ENCODE assay signal across 9 cellular contexts in genomic region chr17:49995055-49995738, GRCh38. TPM values are rescaled to one million over a fixed set of nuclear protein-coding genes. Genes with fewer than 3 reads are reported as not detected.
DNase-seq lines count a peak whose midpoint lies in the region; ATAC-seq, FAIRE-seq and TF ChIP-seq lines count a peak whose summit lies in the region.
"Had no signal": no experiment of that assay in that cellular context is flagged by ENCODE, and none has a peak within 500 bp of the region (broad histone marks: within the 10 kb centered on the region; RNA-seq: fewer than 3 reads in every experiment).

Gene DLX3 (minus strand): TSS chr17:49995224. CDS start chr17:49994998, 226 bp downstream.

- no peaks in the 10 kb centered on the region for H3K36me3 ChIP-seq in CD4-positive, CD25-positive, alpha-beta regulatory T cell (ENCODE audit: control insufficient read depth, insufficient read depth, low read length)
- H3K36me3 ChIP-seq in colonic mucosa = no peaks in the 10 kb centered on the region
- no peaks in the 10 kb centered on the region for H3K36me3 ChIP-seq in HepG2 (replicated peaks in 1 of 2; ENCODE audit: control insufficient read depth in 1 of 2, insufficient read depth in 2 of 2, low read length in 2 of 2)
- H3K36me3 ChIP-seq in stomach smooth muscle (ENCODE audit: control insufficient read depth in 2 of 2, insufficient read depth in 2 of 2, low read length in 2 of 2) = no peaks in the 10 kb centered on the region

- no peak within 1 kb of the TSS for H3K27ac ChIP-seq in CD4-positive, CD25-positive, alpha-beta regulatory T cell (ENCODE audit: insufficient read depth, low read length, poor library complexity, severe bottlenecking)
- H3K27ac ChIP-seq in colonic mucosa = no peak within 1 kb of the TSS
- H3K27ac ChIP-seq in HepG2 (ENCODE audit: extremely low read length, insufficient read depth, low read length) = no peak within 1 kb of the TSS
- no peak within 1 kb of the TSS for H3K27ac ChIP-seq in stomach smooth muscle (ENCODE audit: low read length)
- H3K27ac ChIP-seq: HL-60 had no signal

- BruUV-seq in HepG2 (replicated peaks; lab: Mats Ljungman, UMichigan) = no TSS peak

- H3K4me1 ChIP-seq in CD4-positive, CD25-positive, alpha-beta regulatory T cell (ENCODE audit: control insufficient read depth, insufficient read depth, low read length, poor library complexity, severe bottlenecking) = peaks cover 34% of the 10 kb centered on the region
- H3K4me1 ChIP-seq in colonic mucosa = peaks cover 11% of the 10 kb centered on the region
- peaks cover 49% of the 10 kb centered on the region for H3K4me1 ChIP-seq in HepG2 (ENCODE audit: insufficient read depth, low read length)
- H3K4me1 ChIP-seq in stomach smooth muscle (ENCODE audit: control insufficient read depth, insufficient read depth, low read length) = peaks cover 42% of the 10 kb centered on the region

- in situ Hi-C loops in HepG2 (cut with HindIII; ENCODE audit: extremely low pct_ligation_motif_present, low pct_unique_long_range_greater_than_20kb) = loop anchor here (5.0 kb wide), 4 partner anchors 98 to 428 kb away; partner anchors contain the start of gene SLC35B1

- 0 out of 2 replicates have a peak, but pooled peaks have one; percentile 9 for TF ChIP-seq RAD21 in HepG2 (CRISPR knock-in tag; IDR thresholded peaks at IDR 0.05)

- CTCF ChIA-PET in HepG2 (lab: Yijun Ruan, JAX; ENCODE audit: low intra/inter-chr PET ratio, low total read pairs) = interaction anchor here (4.0 to 7.9 kb wide), 4 partner anchors 42 to 134 kb away, joined by 27 to 284 read pairs (median 52); no protein-coding TSS in a partner anchor

- POLR2A ChIA-PET in HepG2 (lab: Yijun Ruan, JAX) = interaction anchor here (0.5 kb wide), 1 partner anchor 133 kb away, joined by 3 read pairs; no protein-coding TSS in a partner anchor

- peaks cover 0 to 8% (median 0%) of the 10 kb centered on the region in 7 donors for H3K9me3 Mint-ChIP-seq in CD4-positive, CD25-positive, alpha-beta regulatory T cell

- no peak for TF ChIP-seq CTCF in colonic mucosa (IDR thresholded peaks at IDR 0.05)
- no peak for TF ChIP-seq CTCF in HepG2 (CRISPR knock-in tag; IDR thresholded peaks at IDR 0.05)

- H3K4me3 Mint-ChIP-seq in CD4-positive, CD25-positive, alpha-beta regulatory T cell = peak within 1 kb of the TSS; percentile 77 to 91 (median 88)

- H2AFZ ChIP-seq in HepG2 (ENCODE audit: low read length) = no peak within 1 kb of the TSS

- H3K9ac ChIP-seq in colonic mucosa (ENCODE audit: low read depth in 2 of 2, low read length in 2 of 2) = peak within 1 kb of the TSS in 1 of 2 donors; percentile 20
- H3K9ac ChIP-seq in HepG2 (ENCODE audit: insufficient read depth, low read depth, low read length) = no peak within 1 kb of the TSS
- peak within 1 kb of the TSS in 1 of 2 donors; percentile 36 for H3K9ac ChIP-seq in stomach smooth muscle (ENCODE audit: low read length in 2 of 2)

- H3K4me1 Mint-ChIP-seq in CD4-positive, CD25-positive, alpha-beta regulatory T cell = peaks cover 0 to 44% (median 16%) of the 10 kb centered on the region in 4 donors

- no peak for DNase-seq in CD4-positive, CD25-positive, alpha-beta regulatory T cell
- peak; percentile 34 for DNase-seq in HT1080 (ENCODE audit: low read depth)
- DNase-seq in RPMI8226 = peak; percentile 79
- DNase-seq in colonic mucosa = peak; percentile 75
- DNase-seq in HepG2 (ENCODE audit: low spot score) = no peak
- DNase-seq in central memory CD4-positive, alpha-beta T cell = no peak
- DNase-seq in SHP77 treated with DMSO at 0.1 percent for 48 hours (lab: John Stamatoyannopoulos, UW) = no peak

- H3K4me3 ChIP-seq in CD4-positive, CD25-positive, alpha-beta regulatory T cell (ENCODE audit: low read depth, low read length) = peak within 1 kb of the TSS; percentile 64
- H3K4me3 ChIP-seq in colonic mucosa = no peak within 1 kb of the TSS
- peak within 1 kb of the TSS in 1 of 3 experiments; percentile 73; a peak in 1 of 6 replicates for H3K4me3 ChIP-seq in HepG2 (replicated peaks in 1 of 3; ENCODE audit: insufficient read depth in 1 of 3, low read depth in 2 of 3, low read length in 3 of 3)
- peak within 1 kb of the TSS; percentile 6 to 69 for H3K4me3 ChIP-seq in stomach smooth muscle (ENCODE audit: low read length in 2 of 2)

- H3K79me2 ChIP-seq in HepG2 (ENCODE audit: insufficient read depth, low read length) = no peaks in the 10 kb centered on the region

- no peaks in the 10 kb centered on the region for H4K20me1 ChIP-seq in HepG2 (ENCODE audit: insufficient read depth, low read length)

- peaks cover 0 to 5% of the 10 kb centered on the region in 2 experiments for H3K9me3 ChIP-seq in CD4-positive, CD25-positive, alpha-beta regulatory T cell (ENCODE audit: control insufficient read depth in 2 of 2, low read length in 2 of 2)
- H3K9me3 ChIP-seq in colonic mucosa (no peaks in the 10 kb centered on the region), HepG2 (ENCODE audit: low read length) (no peaks in the 10 kb centered on the region), stomach smooth muscle (ENCODE audit: control insufficient read depth in 2 of 2, low read length in 2 of 2) (no peaks in the 10 kb centered on the region)

- FAIRE-seq in HepG2 (lab: Jason Lieb, UNC) = no peak

- H3K27me3 ChIP-seq in CD4-positive, CD25-positive, alpha-beta regulatory T cell (ENCODE audit: control insufficient read depth, insufficient read depth, low read length) = peaks cover 47% of the 10 kb centered on the region
- peaks cover 73% of the 10 kb centered on the region for H3K27me3 ChIP-seq in colonic mucosa
- H3K27me3 ChIP-seq in HepG2 (ENCODE audit: control insufficient read depth in 1 of 2, insufficient read depth in 2 of 2, low read length in 2 of 2) = peaks cover 22 to 82% of the 10 kb centered on the region in 2 experiments
- peaks cover 68 to 88% of the 10 kb centered on the region in 2 donors for H3K27me3 ChIP-seq in stomach smooth muscle (ENCODE audit: control insufficient read depth in 1 of 2, insufficient read depth in 2 of 2, low read length in 2 of 2)

- no peak for ATAC-seq in CD4-positive, CD25-positive, alpha-beta regulatory T cell (ENCODE audit: low read depth in 2 of 2)
- ATAC-seq in HepG2 = no peak

- WGBS in HepG2 (ENCODE audit: low lambda C conversion rate) = 17% methylated on average over 20 of the region's 29 CpGs

- TF ChIP-seq EP300 in HepG2 (IDR thresholded peaks at IDR 0.05; ENCODE audit: low read depth in 2 of 2, low read length in 2 of 2) = no peak
- TF ChIP-seq EP300 in HepG2 (CRISPR knock-in tag; IDR thresholded peaks at IDR 0.05; ENCODE audit: borderline replicate concordance) = no peak

- intact Hi-C loops in colonic mucosa (cut with DNase I) = loop anchor here (5.0 kb wide), 2 partner anchors 113 to 428 kb away; no protein-coding TSS in a partner anchor
- intact Hi-C loops in HepG2 (cut with micrococcal nuclease; ENCODE audit: unreplicated experiment) = loop anchor here (5.0 kb wide), 3 partner anchors 43 to 428 kb away; partner anchors contain the start of gene SLC35B1

- no peaks in the 10 kb centered on the region for H3K36me3 Mint-ChIP-seq in CD4-positive, CD25-positive, alpha-beta regulatory T cell

- H3K27ac Mint-ChIP-seq in CD4-positive, CD25-positive, alpha-beta regulatory T cell = peak within 1 kb of the TSS in 1 of 3 donors; percentile 69

- peaks cover 82% of the 10 kb centered on the region for H3K27me3 Mint-ChIP-seq in CD4-positive, CD25-positive, alpha-beta regulatory T cell

- TF ChIP-seq POLR2A in HepG2 (IDR thresholded peaks at IDR 0.05; ENCODE audit: insufficient read depth in 1 of 2, low read depth in 2 of 2, low read length in 2 of 2) = no peak

- H3K4me2 ChIP-seq in HepG2 (ENCODE audit: low read depth, low read length) = peak within 1 kb of the TSS; percentile 72; the same call in 1 of the 2 replicates

TF ChIP-seq in HepG2, 621 proteins besides CTCF, POLR2A, EP300 and RAD21 (continues in another document):
- TF ChIP-seq NFKB2 (CRISPR knock-in tag; IDR thresholded peaks at IDR 0.05; ENCODE audit: borderline replicate concordance) = no peak

RNA-seq across cellular contexts. Expression of gene DLX3, which starts in this region (rescaled TPM):
- total RNA-seq in CD4-positive, CD25-positive, alpha-beta regulatory T cell = not detected
- polyA plus RNA-seq in CD4-positive, CD25-positive, alpha-beta regulatory T cell = under 1 TPM in 2 of 4 donors, not detected in 2; 0.06 to 0.09 TPM
- total RNA-seq in HT1080 (2014; rRNA removed; shearing (Covaris generic)) = 0.13 TPM in 1 of 2 replicates, not detected in the other
- 0.31 TPM in 2 replicates for polyA plus RNA-seq in HT1080 (2015; cell fraction: cytosol; rRNA removed)
- polyA plus RNA-seq in HT1080 (2015; cell fraction: nucleus; rRNA removed) = 0.24 and 0.25 TPM in 2 replicates
- total RNA-seq in colonic mucosa = under 1 TPM in 1 of 2 donors, not detected in 1; 0.21 TPM
- total RNA-seq in HepG2 (2016; rRNA removed; fragmentation: Illumina TruSeq; extraction: Trizol) = not detected in 2 replicates
- not detected in 2 replicates for total RNA-seq in HepG2 (2016; cell fraction: cytosol; rRNA removed; fragmentation: Illumina TruSeq; extraction: Trizol; ENCODE audit: low read depth)
- total RNA-seq in HepG2 (2016; cell fraction: insoluble cytoplasmic fraction; rRNA removed; fragmentation: Illumina TruSeq; extraction: Trizol) = not detected in 2 replicates
- total RNA-seq in HepG2 (2016; cell fraction: membrane; rRNA removed; fragmentation: Illumina TruSeq; extraction: Trizol) = not detected in 2 replicates
- total RNA-seq in HepG2 (2016; cell fraction: nucleus; rRNA removed; fragmentation: Illumina TruSeq; extraction: Trizol) = not detected in 2 replicates
- polyA plus RNA-seq in HepG2 (2011; rRNA removed) = 0.03 and 0.05 TPM in 2 replicates
- polyA plus RNA-seq in HepG2 (2011; cell fraction: cytosol; rRNA removed) = not detected in 2 replicates
- polyA plus RNA-seq in HepG2 (2011; cell fraction: nucleus; rRNA removed) = 0.05 and 0.23 TPM in 2 replicates
- not detected in 2 replicates for polyA plus RNA-seq in HepG2 (2012)
- polyA plus RNA-seq in HepG2 (2016; cell fraction: cytosol; fragmentation: Illumina TruSeq; extraction: Trizol; ENCODE audit: low read depth) = not detected in 2 replicates
- polyA plus RNA-seq in HepG2 (2016; cell fraction: insoluble cytoplasmic fraction; fragmentation: Illumina TruSeq; extraction: Trizol; ENCODE audit: low read depth) = 0.09 TPM in 1 of 2 replicates, not detected in the other
- not detected in 2 replicates for polyA plus RNA-seq in HepG2 (2016; cell fraction: membrane; fragmentation: Illumina TruSeq; extraction: Trizol; ENCODE audit: low read depth)
- not detected in 2 replicates for polyA plus RNA-seq in HepG2 (2016; cell fraction: nucleus; fragmentation: Illumina TruSeq; extraction: Trizol; ENCODE audit: insufficient read depth, low read depth)
- polyA minus RNA-seq in HepG2 (2011; rRNA and poly(A)+ RNA removed; ENCODE audit: low replicate concordance) = 0.65 TPM in 1 of 2 replicates, not detected in the other
- not detected in 2 replicates for polyA minus RNA-seq in HepG2 (2011; cell fraction: cytosol; rRNA and poly(A)+ RNA removed)
- not detected in 2 replicates for polyA minus RNA-seq in HepG2 (2011; cell fraction: nucleus; rRNA and poly(A)+ RNA removed)

Comparison
In these comparisons a context has a peak if more than half of its experiments do, and no peak if none do; other contexts are left out.
1. Peak in DNase-seq in HT1080; RNA of the gene not detected or under 1 TPM.
2. Peak in DNase-seq in colonic mucosa; RNA of the gene not detected or under 1 TPM.